Comparison of ENCODE assay signal across 11 cellular contexts in the genomic region with DNA sequence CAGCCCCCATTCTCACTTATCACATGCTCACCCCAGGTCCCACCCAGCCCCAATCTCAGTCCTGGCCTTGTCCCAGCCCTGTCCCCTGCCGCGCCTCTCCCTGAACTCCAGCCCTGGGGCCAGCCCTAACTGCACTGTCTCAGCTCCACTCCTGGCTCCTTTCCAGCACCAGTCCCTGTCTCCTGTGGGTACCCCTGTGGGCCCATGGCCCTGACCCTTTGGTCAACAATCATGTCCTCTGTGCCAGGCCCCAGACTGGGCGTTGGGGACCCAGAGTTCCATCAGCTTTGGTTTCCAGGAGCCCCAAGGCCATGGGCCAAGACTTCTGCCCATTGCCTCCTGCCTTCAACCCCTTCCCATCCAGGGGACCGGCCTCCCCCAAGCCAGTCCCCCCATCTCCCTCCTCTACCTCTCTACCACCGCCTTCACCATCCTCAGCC. TPM values are rescaled to one million over a fixed set of nuclear protein-coding genes. Genes with fewer than 3 reads are reported as not detected.
DNase-seq lines count a peak whose midpoint lies in the region; ATAC-seq and TF ChIP-seq lines count a peak whose summit lies in the region.
"Had no signal": no experiment of that assay in that cellular context is flagged by ENCODE, and none has a peak within 500 bp of the region (broad histone marks: within the 10 kb centered on the region; RNA-seq: fewer than 3 reads in every experiment).

No MANE protein-coding gene starts in this region.

- DNase-seq in NB4 (ENCODE audit: low read depth) (peak; percentile 59), heart left ventricle (peak in 2 of 5 donors; percentile 31 to 47), head of caudate nucleus (no peak), OCI-M2 (lab: John Stamatoyannopoulos, UW; ENCODE audit: unreplicated experiment) (no peak), NCI-H1930 (lab: John Stamatoyannopoulos, UW) (no peak)
- DNase-seq in activated naive CD4-positive, alpha-beta T cell treated with anti-CD3 and anti-CD28 coated beads, Interleukin-2, amount 50 U/mL, for 72 hours (ENCODE audit: low spot score in 2 of 2): no peak
- DNase-seq: activated naive CD4-positive, alpha-beta T cell treated with anti-CD3 and anti-CD28 coated beads, Interleukin-2, amount 10 ng/mL, durations not matched to agents 7 days and 5 days; CD4-positive, alpha-beta memory T cell; NCI-H748 treated with DMSO at 0.1 percent for 48 hours had no signal

- H3K27me3 ChIP-seq in heart left ventricle: no peaks in the 10 kb centered on the region

- WGBS in heart left ventricle, 4 donors: 75 to 85% (median 82%) methylated on average over 5 of the region's 5 CpGs

- TF ChIP-seq CTCF in NB4 (IDR thresholded peaks at IDR 0.05; ENCODE audit: low read depth, low read length) (no peak), heart left ventricle (IDR thresholded peaks at IDR 0.05) (no peak)

- H3K27ac ChIP-seq in heart left ventricle (peak overlapping the region in 11 of 12 donors; percentile 20 to 96 (median 52)), skin epidermis (peak overlapping the region; percentile 34 to 93 (median 85))

- H3K4me3 ChIP-seq in NB4 (ENCODE audit: low read depth, low read length) (peak overlapping the region; percentile 90), heart left ventricle (peak overlapping the region in 9 of 12 donors; percentile 26 to 70 (median 42)), skin epidermis (peak overlapping the region; percentile 21 to 41 (median 32))

- peak overlapping the region in 1 of 2 donors; percentile 34 for H3K27ac Mint-ChIP-seq in activated naive CD4-positive, alpha-beta T cell treated with anti-CD3 and anti-CD28 coated beads, Interleukin-2, amount 50 U/mL, for 72 hours
- H3K27ac Mint-ChIP-seq: activated naive CD4-positive, alpha-beta T cell treated with anti-CD3 and anti-CD28 coated beads, Interleukin-2, amount 10 ng/mL, durations not matched to agents 7 days and 5 days; CD4-positive, alpha-beta memory T cell had no signal

- intact Hi-C loops in heart left ventricle (cut with DNase I): loop anchor here in 6 of 10 donors (5.0 to 10.0 kb wide), 4 partner anchors 75 to 477 kb away; no protein-coding TSS in a partner anchor
- intact Hi-C loops in head of caudate nucleus (cut with DNase I): no loop called here

- ATAC-seq in GM18907 (IDR thresholded peaks at IDR 0.05; ENCODE audit: unreplicated experiment): peak; percentile 18
- ATAC-seq in heart left ventricle: peak in 2 of 4 donors; percentile 15 to 36
- ATAC-seq in activated naive CD4-positive, alpha-beta T cell treated with anti-CD3 and anti-CD28 coated beads, Interleukin-2, amount 50 U/mL, for 72 hours: no peak

- no peaks in the 10 kb centered on the region for H3K9me3 Mint-ChIP-seq in activated naive CD4-positive, alpha-beta T cell treated with anti-CD3 and anti-CD28 coated beads, Interleukin-2, amount 50 U/mL, for 72 hours
- H3K9me3 Mint-ChIP-seq: activated naive CD4-positive, alpha-beta T cell treated with anti-CD3 and anti-CD28 coated beads, Interleukin-2, amount 10 ng/mL, durations not matched to agents 7 days and 5 days; CD4-positive, alpha-beta memory T cell had no signal

- H3K4me1 ChIP-seq in heart left ventricle: peaks cover 0 to 24% (median 0%) of the 10 kb centered on the region in 12 donors

- no peaks in the 10 kb centered on the region for H3K9me3 ChIP-seq in heart left ventricle

- TF ChIP-seq POLR2A in NB4 (IDR thresholded peaks at IDR 0.05; ENCODE audit: extremely low read depth, insufficient read length) (no peak), heart left ventricle (IDR thresholded peaks at IDR 0.05) (no peak)

- H3K36me3 ChIP-seq in heart left ventricle: peaks cover 0 to 18% (median 0%) of the 10 kb centered on the region in 9 donors

- no peaks in the 10 kb centered on the region for H3K36me3 Mint-ChIP-seq in activated naive CD4-positive, alpha-beta T cell treated with anti-CD3 and anti-CD28 coated beads, Interleukin-2, amount 50 U/mL, for 72 hours
- H3K36me3 Mint-ChIP-seq: activated naive CD4-positive, alpha-beta T cell treated with anti-CD3 and anti-CD28 coated beads, Interleukin-2, amount 10 ng/mL, durations not matched to agents 7 days and 5 days; CD4-positive, alpha-beta memory T cell had no signal

RNA-seq across cellular contexts. Expression of gene SPI1, which starts 0.8 kb away (rescaled TPM):
- 10 to 100 TPM in 4 of 9 donors, 1 to 10 TPM in 5; 2.8 to 78.9 (median 8.5) TPM for total RNA-seq in heart left ventricle
- polyA plus RNA-seq in heart left ventricle: 1 to 10 TPM; 4.3 to 7.7 TPM
- under 1 TPM in 1 of 2 donors, not detected in 1; 0.20 TPM for total RNA-seq in activated naive CD4-positive, alpha-beta T cell treated with anti-CD3 and anti-CD28 coated beads, Interleukin-2, amount 50 U/mL, for 72 hours

RNA-seq across cellular contexts. Expression of gene MYBPC3, which starts 25.1 kb away (rescaled TPM):
- 1,000 to 10,000 TPM; 1,340 to 3,074 (median 2,074) TPM for total RNA-seq in heart left ventricle
- polyA plus RNA-seq in heart left ventricle: 1,000 to 10,000 TPM in 1 of 2 donors, 100 to 1,000 TPM in 1; 425 to 1,204 TPM
- not detected for total RNA-seq in activated naive CD4-positive, alpha-beta T cell treated with anti-CD3 and anti-CD28 coated beads, Interleukin-2, amount 50 U/mL, for 72 hours
- total RNA-seq: CD4-positive, alpha-beta memory T cell had no signal
- polyA plus RNA-seq: CD4-positive, alpha-beta memory T cell had no signal

RNA-seq across cellular contexts. Expression of gene SLC39A13, which starts 30.8 kb away (rescaled TPM):
- 10 to 100 TPM; 33.5 to 82.8 (median 45.3) TPM for total RNA-seq in heart left ventricle
- 10 to 100 TPM; 56.5 to 97.3 TPM for polyA plus RNA-seq in heart left ventricle
- 10 to 100 TPM; 11.9 to 15.2 TPM for total RNA-seq in activated naive CD4-positive, alpha-beta T cell treated with anti-CD3 and anti-CD28 coated beads, Interleukin-2, amount 50 U/mL, for 72 hours

RNA-seq across cellular contexts. Expression of gene PSMC3, which starts 48.6 kb away (rescaled TPM):
- 100 to 1,000 TPM; 121 to 215 (median 151) TPM for total RNA-seq in heart left ventricle
- 100 to 1,000 TPM; 195 to 258 TPM for polyA plus RNA-seq in heart left ventricle
- 100 to 1,000 TPM; 126 to 134 TPM for total RNA-seq in activated naive CD4-positive, alpha-beta T cell treated with anti-CD3 and anti-CD28 coated beads, Interleukin-2, amount 50 U/mL, for 72 hours

Comparison
In these comparisons a context has a peak if more than half of its experiments do, and no peak if none do; other contexts are left out.
1. H3K4me3 ChIP-seq: peak in every context shown above with its lines; median percentile 90 in NB4; 42 in heart left ventricle; 32 in skin epidermis.
2. RNA of gene MYBPC3, which starts 25.1 kb away (total RNA-seq): 1,340 to 3,074 TPM in heart left ventricle; not detected in activated naive CD4-positive, alpha-beta T cell treated with anti-CD3 and anti-CD28 coated beads, Interleukin-2, amount 50 U/mL, for 72 hours; every median in the first group is over 1,000 times any median in the second.